1 cellular context compared by ENCODE assay signal in genomic region chr3:194327414-194328079, GRCh38.
A peak's percentile ranks its signal among the peaks of the same experiment; 100 is the strongest.
TF ChIP-seq lines count a peak whose summit lies in the region.

No MANE protein-coding gene starts in this region.

TF ChIP-seq in GM12878, 131 proteins besides CTCF, POLR2A, EP300 and RAD21 (continues in another document):
- no peak for TF ChIP-seq MEF2A (IDR thresholded peaks at IDR 0.05; ENCODE audit: insufficient read depth, low read depth, low read length)
- no peak for TF ChIP-seq ATF7 (IDR thresholded peaks at IDR 0.05; ENCODE audit: low read depth)
- TF ChIP-seq, protein P1, sequence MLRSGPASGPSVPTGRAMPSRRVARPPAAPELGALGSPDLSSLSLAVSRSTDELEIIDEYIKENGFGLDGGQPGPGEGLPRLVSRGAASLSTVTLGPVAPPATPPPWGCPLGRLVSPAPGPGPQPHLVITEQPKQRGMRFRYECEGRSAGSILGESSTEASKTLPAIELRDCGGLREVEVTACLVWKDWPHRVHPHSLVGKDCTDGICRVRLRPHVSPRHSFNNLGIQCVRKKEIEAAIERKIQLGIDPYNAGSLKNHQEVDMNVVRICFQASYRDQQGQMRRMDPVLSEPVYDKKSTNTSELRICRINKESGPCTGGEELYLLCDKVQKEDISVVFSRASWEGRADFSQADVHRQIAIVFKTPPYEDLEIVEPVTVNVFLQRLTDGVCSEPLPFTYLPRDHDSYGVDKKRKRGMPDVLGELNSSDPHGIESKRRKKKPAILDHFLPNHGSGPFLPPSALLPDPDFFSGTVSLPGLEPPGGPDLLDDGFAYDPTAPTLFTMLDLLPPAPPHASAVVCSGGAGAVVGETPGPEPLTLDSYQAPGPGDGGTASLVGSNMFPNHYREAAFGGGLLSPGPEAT (IDR thresholded peaks at IDR 0.05; ENCODE audit: low read depth), result 0 out of 2 replicates have a peak, but pooled peaks have one; percentile 38
- TF ChIP-seq MAX (IDR thresholded peaks at IDR 0.05; ENCODE audit: low read depth, low read length), result no peak
- TF ChIP-seq ZNF217 (IDR thresholded peaks at IDR 0.05), result no peak
- 0 out of 2 replicates have a peak, but pooled peaks have one; percentile 17 for TF ChIP-seq NBN (IDR thresholded peaks at IDR 0.05)
- TF ChIP-seq, protein P2, sequence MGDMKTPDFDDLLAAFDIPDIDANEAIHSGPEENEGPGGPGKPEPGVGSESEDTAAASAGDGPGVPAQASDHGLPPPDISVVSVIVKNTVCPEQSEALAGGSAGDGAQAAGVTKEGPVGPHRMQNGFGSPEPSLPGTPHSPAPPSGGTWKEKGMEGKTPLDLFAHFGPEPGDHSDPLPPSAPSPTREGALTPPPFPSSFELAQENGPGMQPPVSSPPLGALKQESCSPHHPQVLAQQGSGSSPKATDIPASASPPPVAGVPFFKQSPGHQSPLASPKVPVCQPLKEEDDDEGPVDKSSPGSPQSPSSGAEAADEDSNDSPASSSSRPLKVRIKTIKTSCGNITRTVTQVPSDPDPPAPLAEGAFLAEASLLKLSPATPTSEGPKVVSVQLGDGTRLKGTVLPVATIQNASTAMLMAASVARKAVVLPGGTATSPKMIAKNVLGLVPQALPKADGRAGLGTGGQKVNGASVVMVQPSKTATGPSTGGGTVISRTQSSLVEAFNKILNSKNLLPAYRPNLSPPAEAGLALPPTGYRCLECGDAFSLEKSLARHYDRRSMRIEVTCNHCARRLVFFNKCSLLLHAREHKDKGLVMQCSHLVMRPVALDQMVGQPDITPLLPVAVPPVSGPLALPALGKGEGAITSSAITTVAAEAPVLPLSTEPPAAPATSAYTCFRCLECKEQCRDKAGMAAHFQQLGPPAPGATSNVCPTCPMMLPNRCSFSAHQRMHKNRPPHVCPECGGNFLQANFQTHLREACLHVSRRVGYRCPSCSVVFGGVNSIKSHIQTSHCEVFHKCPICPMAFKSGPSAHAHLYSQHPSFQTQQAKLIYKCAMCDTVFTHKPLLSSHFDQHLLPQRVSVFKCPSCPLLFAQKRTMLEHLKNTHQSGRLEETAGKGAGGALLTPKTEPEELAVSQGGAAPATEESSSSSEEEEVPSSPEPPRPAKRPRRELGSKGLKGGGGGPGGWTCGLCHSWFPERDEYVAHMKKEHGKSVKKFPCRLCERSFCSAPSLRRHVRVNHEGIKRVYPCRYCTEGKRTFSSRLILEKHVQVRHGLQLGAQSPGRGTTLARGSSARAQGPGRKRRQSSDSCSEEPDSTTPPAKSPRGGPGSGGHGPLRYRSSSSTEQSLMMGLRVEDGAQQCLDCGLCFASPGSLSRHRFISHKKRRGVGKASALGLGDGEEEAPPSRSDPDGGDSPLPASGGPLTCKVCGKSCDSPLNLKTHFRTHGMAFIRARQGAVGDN (IDR thresholded peaks at IDR 0.05), result no peak
- TF ChIP-seq TAF1 (IDR thresholded peaks at IDR 0.05; ENCODE audit: borderline replicate concordance, low read depth, low read length), result no peak
- TF ChIP-seq, protein P3, sequence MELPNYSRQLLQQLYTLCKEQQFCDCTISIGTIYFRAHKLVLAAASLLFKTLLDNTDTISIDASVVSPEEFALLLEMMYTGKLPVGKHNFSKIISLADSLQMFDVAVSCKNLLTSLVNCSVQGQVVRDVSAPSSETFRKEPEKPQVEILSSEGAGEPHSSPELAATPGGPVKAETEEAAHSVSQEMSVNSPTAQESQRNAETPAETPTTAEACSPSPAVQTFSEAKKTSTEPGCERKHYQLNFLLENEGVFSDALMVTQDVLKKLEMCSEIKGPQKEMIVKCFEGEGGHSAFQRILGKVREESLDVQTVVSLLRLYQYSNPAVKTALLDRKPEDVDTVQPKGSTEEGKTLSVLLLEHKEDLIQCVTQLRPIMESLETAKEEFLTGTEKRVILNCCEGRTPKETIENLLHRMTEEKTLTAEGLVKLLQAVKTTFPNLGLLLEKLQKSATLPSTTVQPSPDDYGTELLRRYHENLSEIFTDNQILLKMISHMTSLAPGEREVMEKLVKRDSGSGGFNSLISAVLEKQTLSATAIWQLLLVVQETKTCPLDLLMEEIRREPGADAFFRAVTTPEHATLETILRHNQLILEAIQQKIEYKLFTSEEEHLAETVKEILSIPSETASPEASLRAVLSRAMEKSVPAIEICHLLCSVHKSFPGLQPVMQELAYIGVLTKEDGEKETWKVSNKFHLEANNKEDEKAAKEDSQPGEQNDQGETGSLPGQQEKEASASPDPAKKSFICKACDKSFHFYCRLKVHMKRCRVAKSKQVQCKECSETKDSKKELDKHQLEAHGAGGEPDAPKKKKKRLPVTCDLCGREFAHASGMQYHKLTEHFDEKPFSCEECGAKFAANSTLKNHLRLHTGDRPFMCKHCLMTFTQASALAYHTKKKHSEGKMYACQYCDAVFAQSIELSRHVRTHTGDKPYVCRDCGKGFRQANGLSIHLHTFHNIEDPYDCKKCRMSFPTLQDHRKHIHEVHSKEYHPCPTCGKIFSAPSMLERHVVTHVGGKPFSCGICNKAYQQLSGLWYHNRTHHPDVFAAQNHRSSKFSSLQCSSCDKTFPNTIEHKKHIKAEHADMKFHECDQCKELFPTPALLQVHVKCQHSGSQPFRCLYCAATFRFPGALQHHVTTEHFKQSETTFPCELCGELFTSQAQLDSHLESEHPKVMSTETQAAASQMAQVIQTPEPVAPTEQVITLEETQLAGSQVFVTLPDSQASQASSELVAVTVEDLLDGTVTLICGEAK (IDR thresholded peaks at IDR 0.05; ENCODE audit: borderline replicate concordance), result no peak
- no peak for TF ChIP-seq CBX5 (IDR thresholded peaks at IDR 0.05; ENCODE audit: low read depth)
- no peak for TF ChIP-seq IKZF2 (IDR thresholded peaks at IDR 0.05)
- no peak for TF ChIP-seq RBBP5 (conservative IDR thresholded peaks at IDR 0.05)
- no peak for TF ChIP-seq ESRRA (IDR thresholded peaks at IDR 0.05; ENCODE audit: low read length)
- TF ChIP-seq, protein P4, sequence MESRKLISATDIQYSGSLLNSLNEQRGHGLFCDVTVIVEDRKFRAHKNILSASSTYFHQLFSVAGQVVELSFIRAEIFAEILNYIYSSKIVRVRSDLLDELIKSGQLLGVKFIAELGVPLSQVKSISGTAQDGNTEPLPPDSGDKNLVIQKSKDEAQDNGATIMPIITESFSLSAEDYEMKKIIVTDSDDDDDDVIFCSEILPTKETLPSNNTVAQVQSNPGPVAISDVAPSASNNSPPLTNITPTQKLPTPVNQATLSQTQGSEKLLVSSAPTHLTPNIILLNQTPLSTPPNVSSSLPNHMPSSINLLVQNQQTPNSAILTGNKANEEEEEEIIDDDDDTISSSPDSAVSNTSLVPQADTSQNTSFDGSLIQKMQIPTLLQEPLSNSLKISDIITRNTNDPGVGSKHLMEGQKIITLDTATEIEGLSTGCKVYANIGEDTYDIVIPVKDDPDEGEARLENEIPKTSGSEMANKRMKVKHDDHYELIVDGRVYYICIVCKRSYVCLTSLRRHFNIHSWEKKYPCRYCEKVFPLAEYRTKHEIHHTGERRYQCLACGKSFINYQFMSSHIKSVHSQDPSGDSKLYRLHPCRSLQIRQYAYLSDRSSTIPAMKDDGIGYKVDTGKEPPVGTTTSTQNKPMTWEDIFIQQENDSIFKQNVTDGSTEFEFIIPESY (IDR thresholded peaks at IDR 0.05), result no peak; the same call in 1 of the 2 replicates
- peak; percentile 72 for TF ChIP-seq HDAC6 (IDR thresholded peaks at IDR 0.05; ENCODE audit: unreplicated experiment)
- no peak for TF ChIP-seq EED (IDR thresholded peaks at IDR 0.05; ENCODE audit: low read depth)
- TF ChIP-seq MEF2B (IDR thresholded peaks at IDR 0.05; ENCODE audit: partially characterized antibody, poor library complexity, severe bottlenecking), result no peak
- TF ChIP-seq RELA (IDR thresholded peaks at IDR 0.05; ENCODE audit: borderline replicate concordance, partially characterized antibody), result no peak
- TF ChIP-seq, protein P5, sequence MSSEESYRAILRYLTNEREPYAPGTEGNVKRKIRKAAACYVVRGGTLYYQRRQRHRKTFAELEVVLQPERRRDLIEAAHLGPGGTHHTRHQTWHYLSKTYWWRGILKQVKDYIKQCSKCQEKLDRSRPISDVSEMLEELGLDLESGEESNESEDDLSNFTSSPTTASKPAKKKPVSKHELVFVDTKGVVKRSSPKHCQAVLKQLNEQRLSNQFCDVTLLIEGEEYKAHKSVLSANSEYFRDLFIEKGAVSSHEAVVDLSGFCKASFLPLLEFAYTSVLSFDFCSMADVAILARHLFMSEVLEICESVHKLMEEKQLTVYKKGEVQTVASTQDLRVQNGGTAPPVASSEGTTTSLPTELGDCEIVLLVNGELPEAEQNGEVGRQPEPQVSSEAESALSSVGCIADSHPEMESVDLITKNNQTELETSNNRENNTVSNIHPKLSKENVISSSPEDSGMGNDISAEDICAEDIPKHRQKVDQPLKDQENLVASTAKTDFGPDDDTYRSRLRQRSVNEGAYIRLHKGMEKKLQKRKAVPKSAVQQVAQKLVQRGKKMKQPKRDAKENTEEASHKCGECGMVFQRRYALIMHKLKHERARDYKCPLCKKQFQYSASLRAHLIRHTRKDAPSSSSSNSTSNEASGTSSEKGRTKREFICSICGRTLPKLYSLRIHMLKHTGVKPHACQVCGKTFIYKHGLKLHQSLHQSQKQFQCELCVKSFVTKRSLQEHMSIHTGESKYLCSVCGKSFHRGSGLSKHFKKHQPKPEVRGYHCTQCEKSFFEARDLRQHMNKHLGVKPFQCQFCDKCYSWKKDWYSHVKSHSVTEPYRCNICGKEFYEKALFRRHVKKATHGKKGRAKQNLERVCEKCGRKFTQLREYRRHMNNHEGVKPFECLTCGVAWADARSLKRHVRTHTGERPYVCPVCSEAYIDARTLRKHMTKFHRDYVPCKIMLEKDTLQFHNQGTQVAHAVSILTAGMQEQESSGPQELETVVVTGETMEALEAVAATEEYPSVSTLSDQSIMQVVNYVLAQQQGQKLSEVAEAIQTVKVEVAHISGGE (CRISPR knock-in tag; IDR thresholded peaks at IDR 0.05), result no peak
- TF ChIP-seq MLLT1 (IDR thresholded peaks at IDR 0.05), result no peak
- no peak for TF ChIP-seq BCL3 (IDR thresholded peaks at IDR 0.05; ENCODE audit: borderline replicate concordance, insufficient read depth, low read depth, low read length, poor library complexity, severe bottlenecking)
- no peak for TF ChIP-seq ZZZ3 (IDR thresholded peaks at IDR 0.05; ENCODE audit: control insufficient read depth, insufficient read length, low read depth)
- peak; percentile 46; the same call in 1 of the 2 replicates for TF ChIP-seq RUNX3 (IDR thresholded peaks at IDR 0.05; ENCODE audit: low read length)
- TF ChIP-seq ZNF274 (IDR thresholded peaks at IDR 0.05; ENCODE audit: insufficient read depth, insufficient read length), result no peak
- TF ChIP-seq CHD4 (IDR thresholded peaks at IDR 0.05), result peak; percentile 90; the same call in 1 of the 2 replicates
- no peak for TF ChIP-seq KDM1A (IDR thresholded peaks at IDR 0.05; ENCODE audit: borderline replicate concordance)
- no peak for TF ChIP-seq ZNF384 (IDR thresholded peaks at IDR 0.05; ENCODE audit: borderline replicate concordance, low read depth, low read length)
- TF ChIP-seq FOXM1 (IDR thresholded peaks at IDR 0.05; ENCODE audit: low read depth, low read length), result no peak
- TF ChIP-seq, protein P6, sequence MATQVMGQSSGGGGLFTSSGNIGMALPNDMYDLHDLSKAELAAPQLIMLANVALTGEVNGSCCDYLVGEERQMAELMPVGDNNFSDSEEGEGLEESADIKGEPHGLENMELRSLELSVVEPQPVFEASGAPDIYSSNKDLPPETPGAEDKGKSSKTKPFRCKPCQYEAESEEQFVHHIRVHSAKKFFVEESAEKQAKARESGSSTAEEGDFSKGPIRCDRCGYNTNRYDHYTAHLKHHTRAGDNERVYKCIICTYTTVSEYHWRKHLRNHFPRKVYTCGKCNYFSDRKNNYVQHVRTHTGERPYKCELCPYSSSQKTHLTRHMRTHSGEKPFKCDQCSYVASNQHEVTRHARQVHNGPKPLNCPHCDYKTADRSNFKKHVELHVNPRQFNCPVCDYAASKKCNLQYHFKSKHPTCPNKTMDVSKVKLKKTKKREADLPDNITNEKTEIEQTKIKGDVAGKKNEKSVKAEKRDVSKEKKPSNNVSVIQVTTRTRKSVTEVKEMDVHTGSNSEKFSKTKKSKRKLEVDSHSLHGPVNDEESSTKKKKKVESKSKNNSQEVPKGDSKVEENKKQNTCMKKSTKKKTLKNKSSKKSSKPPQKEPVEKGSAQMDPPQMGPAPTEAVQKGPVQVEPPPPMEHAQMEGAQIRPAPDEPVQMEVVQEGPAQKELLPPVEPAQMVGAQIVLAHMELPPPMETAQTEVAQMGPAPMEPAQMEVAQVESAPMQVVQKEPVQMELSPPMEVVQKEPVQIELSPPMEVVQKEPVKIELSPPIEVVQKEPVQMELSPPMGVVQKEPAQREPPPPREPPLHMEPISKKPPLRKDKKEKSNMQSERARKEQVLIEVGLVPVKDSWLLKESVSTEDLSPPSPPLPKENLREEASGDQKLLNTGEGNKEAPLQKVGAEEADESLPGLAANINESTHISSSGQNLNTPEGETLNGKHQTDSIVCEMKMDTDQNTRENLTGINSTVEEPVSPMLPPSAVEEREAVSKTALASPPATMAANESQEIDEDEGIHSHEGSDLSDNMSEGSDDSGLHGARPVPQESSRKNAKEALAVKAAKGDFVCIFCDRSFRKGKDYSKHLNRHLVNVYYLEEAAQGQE (IDR thresholded peaks at IDR 0.05; ENCODE audit: low read depth, low read length), result no peak
- no peak for TF ChIP-seq JUNB (IDR thresholded peaks at IDR 0.05)
- TF ChIP-seq NRF1 (conservative IDR thresholded peaks at IDR 0.05; ENCODE audit: low read depth, low read length), result no peak
- TF ChIP-seq ZNF24 (IDR thresholded peaks at IDR 0.05), result no peak
- TF ChIP-seq KLF5 (IDR thresholded peaks at IDR 0.05; ENCODE audit: partially characterized antibody), result no peak
- TF ChIP-seq RFX5 (IDR thresholded peaks at IDR 0.05; ENCODE audit: low read depth, low read length), result no peak
- no peak for TF ChIP-seq POLR2AphosphoS2 (IDR thresholded peaks at IDR 0.05; ENCODE audit: low read depth, low read length)
- TF ChIP-seq, protein P7, sequence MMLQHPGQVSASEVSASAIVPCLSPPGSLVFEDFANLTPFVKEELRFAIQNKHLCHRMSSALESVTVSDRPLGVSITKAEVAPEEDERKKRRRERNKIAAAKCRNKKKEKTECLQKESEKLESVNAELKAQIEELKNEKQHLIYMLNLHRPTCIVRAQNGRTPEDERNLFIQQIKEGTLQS (IDR thresholded peaks at IDR 0.05; ENCODE audit: borderline replicate concordance, extremely low read depth, low read depth, low read length), result no peak
